8 cellular contexts compared by ENCODE assay signal in the genomic region with DNA sequence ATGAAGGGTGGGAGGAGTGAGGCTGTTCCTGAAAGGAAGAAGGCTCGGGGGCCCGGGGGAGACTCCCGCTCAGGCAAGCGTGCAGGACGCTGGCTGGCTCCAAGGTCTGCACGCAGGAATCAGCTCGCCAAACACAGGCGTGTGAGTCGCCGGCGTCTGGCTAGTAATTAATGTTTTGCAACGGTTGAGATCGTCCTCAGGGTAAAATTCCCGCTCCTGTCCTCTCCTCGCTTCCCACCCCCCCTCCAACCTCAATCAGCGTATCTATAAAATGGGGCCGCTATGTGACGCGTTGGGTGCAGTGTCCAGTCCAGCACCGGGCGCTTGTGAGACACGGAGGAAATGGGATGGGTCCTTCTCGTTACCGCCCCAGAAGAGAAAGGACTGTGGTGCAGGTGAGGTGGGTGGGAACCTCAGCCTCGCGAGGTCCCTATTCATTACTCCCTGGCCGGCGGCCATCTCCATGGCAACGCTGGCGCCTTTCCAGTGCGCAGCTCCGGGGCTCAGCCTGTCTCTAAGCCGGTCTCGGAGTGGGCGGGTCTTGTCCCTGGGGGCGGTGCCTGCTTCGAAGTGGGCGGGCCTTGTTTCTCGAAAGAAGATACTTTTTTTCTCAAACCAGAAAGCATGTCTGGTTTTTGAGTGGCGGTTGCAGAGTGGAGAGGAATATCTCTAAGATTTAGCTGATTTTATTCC. TPM values are rescaled to one million over a fixed set of nuclear protein-coding genes. Genes with fewer than 3 reads are reported as not detected.
DNase-seq lines count a peak whose midpoint lies in the region; ATAC-seq and TF ChIP-seq lines count a peak whose summit lies in the region.

No MANE protein-coding gene starts in this region.

- H3K36me3 ChIP-seq in OCI-LY7 (ENCODE audit: insufficient read depth, low read length) (peaks cover 4% of the 10 kb centered on the region; the same call in 1 of the 2 replicates), mucosa of descending colon (ENCODE audit: low read depth) (no peaks in the 10 kb centered on the region)

- no peaks in the 10 kb centered on the region for H3K79me2 ChIP-seq in OCI-LY7 (ENCODE audit: insufficient read depth, low read depth, low read length)

- intact Hi-C loops in CD14-positive monocyte (cut with micrococcal nuclease) (loop anchor here in 1 of 2 donors (1.0 to 5.0 kb wide), 2 partner anchors 12 to 35 kb away; a partner anchor contains a TSS), OCI-LY7 (cut with micrococcal nuclease; ENCODE audit: unreplicated experiment) (no loop called here), mucosa of descending colon (cut with DNase I, micrococcal nuclease) (no loop called here)

- no peaks in the 10 kb centered on the region for H4K20me1 ChIP-seq in OCI-LY7 (ENCODE audit: insufficient read depth, low read length)

- peak overlapping the region; percentile 76 to 92 for H3K4me3 Mint-ChIP-seq in CD14-positive monocyte

- TF ChIP-seq CTCF in CD14-positive monocyte (IDR thresholded peaks at IDR 0.05) (no peak), OCI-LY7 (conservative IDR thresholded peaks at IDR 0.05; ENCODE audit: low read length) (no peak), mucosa of descending colon (IDR thresholded peaks at IDR 0.05) (no peak)

- no peaks in the 10 kb centered on the region for H3K9me2 ChIP-seq in OCI-LY7 (ENCODE audit: insufficient read depth, low read length)

- H3K27ac ChIP-seq in OCI-LY7 (ENCODE audit: low read depth, low read length, poor library complexity, severe bottlenecking) (no peak overlapping the region), epithelial cell of prostate (no peak overlapping the region)

- peak overlapping the region; percentile 52 for H2AFZ ChIP-seq in OCI-LY7 (ENCODE audit: low read length)

- peak; percentile 85 for ATAC-seq in GM21367 (IDR thresholded peaks at IDR 0.05; ENCODE audit: unreplicated experiment)
- ATAC-seq in mucosa of descending colon, result peak; percentile 97

- H3K4me1 ChIP-seq in OCI-LY7 (ENCODE audit: insufficient read depth, low read length, poor library complexity, severe bottlenecking) (peaks cover 20% of the 10 kb centered on the region), mucosa of descending colon (ENCODE audit: low read depth) (peaks cover 8% of the 10 kb centered on the region)

- POLR2A ChIA-PET in OCI-LY7 (lab: Charles Lee), result interaction anchor here (0.6 to 1.6 kb wide), 3 partner anchors 12 to 20 kb away, joined by 3 to 5 read pairs (median 4); a partner anchor contains a TSS

- H3K36me3 Mint-ChIP-seq in CD14-positive monocyte, result peaks cover 3 to 4% of the 10 kb centered on the region in 2 donors

- H3K27ac Mint-ChIP-seq in CD14-positive monocyte, result peak overlapping the region in 2 of 7 donors; percentile 45 to 50

- H3K27me3 Mint-ChIP-seq in CD14-positive monocyte (ENCODE audit: low read depth in 3 of 3), result peaks cover 25 to 37% (median 34%) of the 10 kb centered on the region in 3 donors

- BruUV-seq in OCI-LY7 (replicated peaks; lab: Mats Ljungman, UMichigan), result no TSS peak

- peaks cover 0 to 9% (median 3%) of the 10 kb centered on the region in 7 donors for H3K9me3 Mint-ChIP-seq in CD14-positive monocyte

- H3K4me1 Mint-ChIP-seq in CD14-positive monocyte, result peaks cover 20% of the 10 kb centered on the region

- H3K9me3 ChIP-seq in OCI-LY7 (ENCODE audit: low read length) (no peaks in the 10 kb centered on the region), mucosa of descending colon (no peaks in the 10 kb centered on the region)

- CTCF ChIA-PET in OCI-LY7 (lab: Charles Lee; ENCODE audit: unreplicated experiment), result interaction anchor here (1.0 kb wide), 1 partner anchor 38 kb away, joined by 3 read pairs; no protein-coding TSS in a partner anchor

- DNase-seq in CD14-positive monocyte (ENCODE audit: low spot score) (peak; percentile 93), HuH-7.5 (ENCODE audit: low spot score) (peak; percentile 99), OCI-LY7 (ENCODE audit: low spot score) (peak; percentile 89), activated T-cell treated with anti-CD3 and anti-CD28 coated beads for 48 hours (ENCODE audit: low read depth) (peak; percentile 92), epithelial cell of prostate (ENCODE audit: low read depth, low spot score) (peak; percentile 68), mucosa of descending colon (peak; percentile 96 to 98 (median 97))
- peak; percentile 88 to 91 for DNase-seq in stimulated activated CD8-positive, alpha-beta memory T cell treated with anti-CD3 and anti-CD28 coated beads, Interleukin-2, amount 100 ng/mL, for 48 hours (ENCODE audit: low read depth in 2 of 2)

- H3K4me3 ChIP-seq in OCI-LY7 (ENCODE audit: low read depth, low read length, poor library complexity, severe bottlenecking) (peak overlapping the region; percentile 53), mucosa of descending colon (no peak overlapping the region)

- H3K4me2 ChIP-seq in OCI-LY7 (ENCODE audit: low read length), result peak overlapping the region; percentile 79

RNA-seq across cellular contexts. Expression of a gene that starts 6.5 kb away (rescaled TPM):
- under 1 TPM in 1 of 2 donors, not detected in 1; 0.05 TPM for polyA plus RNA-seq in CD14-positive monocyte
- 4.1 and 6.1 TPM in 2 replicates for total RNA-seq in OCI-LY7 (2014; rRNA removed; shearing (Covaris generic))
- total RNA-seq in OCI-LY7 (2022) (11.1 and 11.6 TPM in 2 replicates), mucosa of descending colon (10 to 100 TPM in 1 of 3 donors, 1 to 10 TPM in 2; 6.2 to 13.6 (median 7.2) TPM)

RNA-seq across cellular contexts. Expression of a gene that starts 12.2 kb away (rescaled TPM):
- polyA plus RNA-seq in CD14-positive monocyte, result 1 to 10 TPM; 1.2 to 1.6 TPM
- 6.0 and 6.8 TPM in 2 replicates for total RNA-seq in OCI-LY7 (2014; rRNA removed; shearing (Covaris generic))
- total RNA-seq in OCI-LY7 (2022) (17.1 and 18.0 TPM in 2 replicates), mucosa of descending colon (10 to 100 TPM; 15.7 to 20.3 (median 20.0) TPM)

RNA-seq across cellular contexts. Expression of a gene that starts 13.0 kb away (rescaled TPM):
- polyA plus RNA-seq in CD14-positive monocyte, result 10 to 100 TPM; 41.8 to 45.7 TPM
- total RNA-seq in OCI-LY7 (2014; rRNA removed; shearing (Covaris generic)), result 14.5 and 21.6 TPM in 2 replicates
- 9.2 and 12.3 TPM in 2 replicates for total RNA-seq in OCI-LY7 (2022)
- total RNA-seq in mucosa of descending colon, result 10 to 100 TPM; 25.5 to 27.1 (median 26.5) TPM

RNA-seq across cellular contexts. Expression of a gene that starts 18.3 kb away (rescaled TPM):
- polyA plus RNA-seq in CD14-positive monocyte, result under 1 TPM; 0.03 to 0.07 TPM
- total RNA-seq in OCI-LY7 (2014; rRNA removed; shearing (Covaris generic)), result 2.1 and 3.0 TPM in 2 replicates
- 11.3 and 13.0 TPM in 2 replicates for total RNA-seq in OCI-LY7 (2022)
- 10 to 100 TPM; 12.7 to 18.5 (median 13.2) TPM for total RNA-seq in mucosa of descending colon

RNA-seq across cellular contexts. Expression of a gene that starts 37.2 kb away (rescaled TPM):
- 1 to 10 TPM; 1.5 to 2.4 TPM for polyA plus RNA-seq in CD14-positive monocyte
- 3.4 and 6.6 TPM in 2 replicates for total RNA-seq in OCI-LY7 (2014; rRNA removed; shearing (Covaris generic))
- total RNA-seq in OCI-LY7 (2022), result 4.0 and 5.4 TPM in 2 replicates
- total RNA-seq in mucosa of descending colon, result 10 to 100 TPM in 2 of 3 donors, 1 to 10 TPM in 1; 8.7 to 13.8 (median 10.1) TPM
